8 cellular contexts compared by ENCODE assay signal in genomic region chr19:55526216-55527196, GRCh38. TPM values are rescaled to one million over a fixed set of nuclear protein-coding genes. Genes with fewer than 3 reads are reported as not detected.
A peak's percentile ranks its signal among the peaks of the same experiment; 100 is the strongest.
DNase-seq lines count a peak whose midpoint lies in the region; ATAC-seq and TF ChIP-seq lines count a peak whose summit lies in the region.

No MANE protein-coding gene starts in this region.

- H3K4me3 ChIP-seq in fibroblast of mammary gland (ENCODE audit: control insufficient read depth, low read depth, low read length) (no peak overlapping the region), psoas muscle (no peak overlapping the region)

- H3K79me2 ChIP-seq in H9 (ENCODE audit: insufficient read depth, low read length) = no peaks in the 10 kb centered on the region

- no peak overlapping the region for H3K23ac ChIP-seq in H9 (ENCODE audit: insufficient read length, low read depth, low read length)

- no peak overlapping the region for H3K56ac ChIP-seq in H9 (ENCODE audit: insufficient read length, low read depth, low read length)

- H3K4ac ChIP-seq in H9 (ENCODE audit: low read depth, low read length) = no peak overlapping the region

- H3K4me1 Mint-ChIP-seq in H9 = no peaks in the 10 kb centered on the region; a peak in 1 of 4 replicates
- H3K4me1 Mint-ChIP-seq in osteocyte (ENCODE audit: unreplicated experiment) = peaks cover 5% of the 10 kb centered on the region

- H3K4me1 ChIP-seq in psoas muscle (peaks cover 14% of the 10 kb centered on the region), H9 (ENCODE audit: insufficient read depth, low read length) (no peaks in the 10 kb centered on the region; the same call in 1 of the 2 replicates)

- no peak overlapping the region for H2AFZ ChIP-seq in H9 (ENCODE audit: low read length)

- H2BK15ac ChIP-seq in H9 (ENCODE audit: low read depth, low read length) = no peak overlapping the region

- H3K36me3 ChIP-seq in psoas muscle (ENCODE audit: insufficient read depth in 1 of 2, low read depth in 1 of 2) = no peaks in the 10 kb centered on the region

- H3K4me3 Mint-ChIP-seq in H9 = no peak overlapping the region
- H3K4me3 Mint-ChIP-seq in osteocyte (ENCODE audit: unreplicated experiment) = no peak overlapping the region

- H3K27ac ChIP-seq in psoas muscle = peak overlapping the region; percentile 68
- no peak overlapping the region for H3K27ac ChIP-seq in H9 (ENCODE audit: insufficient read length, low read depth, low read length)

- H3K36me3 Mint-ChIP-seq in H9 (ENCODE audit: insufficient read depth in 1 of 3, low read depth in 3 of 3) (no peaks in the 10 kb centered on the region), osteocyte (ENCODE audit: unreplicated experiment) (no peaks in the 10 kb centered on the region)

- 20 to 27% (median 21%) methylated on average over 32 to 35 of the region's 35 CpGs for WGBS in psoas muscle, 3 donors
- no CpG with 5 or more reads among the region's 35 CpGs for WGBS in H9 (ENCODE audit: extremely low coverage, insufficient read length, low lambda C conversion rate)

- no peaks in the 10 kb centered on the region for H3K79me1 ChIP-seq in H9 (ENCODE audit: insufficient read depth, low read depth, low read length, poor library complexity, severe bottlenecking)

- intact Hi-C loops in psoas muscle (cut with DNase I) = loop anchor here in 1 of 2 donors (2.0 kb wide), 1 partner anchor 16 kb away; no protein-coding TSS in a partner anchor

- H4K20me1 ChIP-seq in H9 (ENCODE audit: control insufficient read depth, insufficient read depth, insufficient read length) = no peaks in the 10 kb centered on the region

- no peak overlapping the region for H4K8ac ChIP-seq in H9 (replicated peaks; ENCODE audit: insufficient read length, low read depth, low read length)

- H2AK5ac ChIP-seq in H9 (ENCODE audit: insufficient read length, low read length) = no peak overlapping the region

- H3K27me3 ChIP-seq in psoas muscle (ENCODE audit: insufficient read depth in 3 of 3, low read length in 2 of 3) (no peaks in the 10 kb centered on the region), H9 (ENCODE audit: insufficient read depth, low read length) (no peaks in the 10 kb centered on the region)

- no peak for TF ChIP-seq CTCF in fibroblast of mammary gland (conservative IDR thresholded peaks at IDR 0.05; ENCODE audit: control insufficient read depth, insufficient read depth, low read depth, low read length)
- TF ChIP-seq CTCF in psoas muscle (IDR thresholded peaks at IDR 0.05) = no peak
- no peak for TF ChIP-seq CTCF in H9 (conservative IDR thresholded peaks at IDR 0.05)
- TF ChIP-seq CTCF in osteocyte (IDR thresholded peaks at IDR 0.05) = no peak

- H3K4me2 ChIP-seq in H9 (ENCODE audit: insufficient read depth, insufficient read length, low read length) = no peak overlapping the region

- no peak overlapping the region for H3K27ac Mint-ChIP-seq in H9
- H3K27ac Mint-ChIP-seq in osteocyte (ENCODE audit: unreplicated experiment) = no peak overlapping the region

- H2BK20ac ChIP-seq in H9 (ENCODE audit: low read depth, low read length, poor library complexity, severe bottlenecking) = no peak overlapping the region

- no peak overlapping the region for H4K91ac ChIP-seq in H9 (ENCODE audit: insufficient read length, low read depth, low read length)

- no peak overlapping the region for H3K14ac ChIP-seq in H9 (ENCODE audit: insufficient read depth, low read length)

- no peak overlapping the region for H2BK5ac ChIP-seq in H9 (ENCODE audit: insufficient read length, low read length)

- no peak overlapping the region for H3K18ac ChIP-seq in H9 (ENCODE audit: insufficient read length, low read depth, low read length)

- peaks cover 4% of the 10 kb centered on the region; the same call in 1 of the 2 replicates for H3K27me3 Mint-ChIP-seq in H9 (ENCODE audit: low read depth)
- H3K27me3 Mint-ChIP-seq in osteocyte (ENCODE audit: unreplicated experiment) = no peaks in the 10 kb centered on the region

- no peak overlapping the region for H2BK120ac ChIP-seq in H9 (ENCODE audit: low read depth, low read length, poor library complexity, severe bottlenecking)

- H3K23me2 ChIP-seq in H9 (ENCODE audit: insufficient read length, low read depth, low read length, poor library complexity, severe bottlenecking) = no peaks in the 10 kb centered on the region

- no peak overlapping the region for H3T11ph ChIP-seq in H9 (ENCODE audit: low read length)

- H2BK12ac ChIP-seq in H9 (ENCODE audit: insufficient read length, low read depth, low read length) = no peak overlapping the region

- no peak overlapping the region for H4K5ac ChIP-seq in H9 (ENCODE audit: insufficient read length, low read depth, low read length)

- DNase-seq in HT-29 (ENCODE audit: low spot score) (peak; percentile 75), NCI-H774 (lab: John Stamatoyannopoulos, UW) (peak; percentile 77), fibroblast of mammary gland (ENCODE audit: low read depth) (peak; percentile 87), psoas muscle (peak; percentile 78 to 93), H9 (no peak), osteocyte (ENCODE audit: extremely low spot score, unreplicated experiment) (no peak)

- H3K9me3 ChIP-seq in psoas muscle (no peaks in the 10 kb centered on the region), H9 (ENCODE audit: control insufficient read depth, low read depth, low read length) (no peaks in the 10 kb centered on the region)

- no peaks in the 10 kb centered on the region for H3K9me3 Mint-ChIP-seq in H9
- H3K9me3 Mint-ChIP-seq in osteocyte (ENCODE audit: unreplicated experiment) = no peaks in the 10 kb centered on the region

- no peak overlapping the region for H3K9ac ChIP-seq in H9 (ENCODE audit: extremely low read depth, insufficient read length, low read length)

- ATAC-seq in psoas muscle (peak; percentile 74 to 81 (median 78)), HG03045 (IDR thresholded peaks at IDR 0.05; ENCODE audit: unreplicated experiment) (no peak), GM21381 (IDR thresholded peaks at IDR 0.05; ENCODE audit: unreplicated experiment) (no peak)

RNA-seq across cellular contexts. Expression of gene SBK2, which starts 10.4 kb away (rescaled TPM):
- total RNA-seq in HT-29 (2014; rRNA removed; shearing (Covaris generic)) = not detected in 2 replicates
- total RNA-seq in psoas muscle = 10 to 100 TPM in 1 of 4 donors, 1 to 10 TPM in 2, under 1 TPM in 1; 0.59 to 13.4 (median 3.7) TPM
- polyA plus RNA-seq in psoas muscle = 1 to 10 TPM in 1 of 3 donors, under 1 TPM in 2; 0.14 to 1.1 (median 0.91) TPM
- 2.5 and 2.8 TPM in 2 replicates for total RNA-seq in H9 (2021)
- not detected in 2 replicates for total RNA-seq in osteocyte

RNA-seq across cellular contexts. Expression of gene SBK3, which starts 18.8 kb away (rescaled TPM):
- 0.16 and 0.53 TPM in 2 replicates for total RNA-seq in HT-29 (2014; rRNA removed; shearing (Covaris generic))
- total RNA-seq in psoas muscle = 10 to 100 TPM in 2 of 4 donors, 1 to 10 TPM in 1, under 1 TPM in 1; 0.79 to 30.8 (median 7.6) TPM
- 10 to 100 TPM in 1 of 3 donors, 1 to 10 TPM in 2; 5.4 to 10.6 (median 7.9) TPM for polyA plus RNA-seq in psoas muscle
- total RNA-seq in H9 (2021) = 0.48 and 0.70 TPM in 2 replicates
- not detected in 2 replicates for total RNA-seq in osteocyte

RNA-seq across cellular contexts. Expression of gene SSC5D, which starts 38.3 kb away (rescaled TPM):
- 0.18 TPM in 1 of 2 replicates, not detected in the other for total RNA-seq in HT-29 (2014; rRNA removed; shearing (Covaris generic))
- total RNA-seq in psoas muscle = 1 to 10 TPM; 1.2 to 4.6 (median 1.9) TPM
- polyA plus RNA-seq in psoas muscle = under 1 TPM; 0.11 to 0.35 (median 0.16) TPM
- total RNA-seq in H9 (2021) = 2.5 and 3.2 TPM in 2 replicates
- total RNA-seq in osteocyte = 21.5 and 22.1 TPM in 2 replicates

RNA-seq across cellular contexts. Expression of gene NAT14, which starts 41.5 kb away (rescaled TPM):
- 28.9 and 34.9 TPM in 2 replicates for total RNA-seq in HT-29 (2014; rRNA removed; shearing (Covaris generic))
- 1 to 10 TPM; 2.6 to 6.3 (median 4.5) TPM for total RNA-seq in psoas muscle
- polyA plus RNA-seq in psoas muscle = 1 to 10 TPM; 2.0 to 4.2 (median 3.6) TPM
- total RNA-seq in H9 (2021) = 48.7 and 51.2 TPM in 2 replicates
- total RNA-seq in osteocyte = 54.2 and 58.2 TPM in 2 replicates

RNA-seq across cellular contexts. Expression of gene ZNF628, which starts 50.1 kb away (rescaled TPM):
- 29.9 TPM in 2 replicates for total RNA-seq in HT-29 (2014; rRNA removed; shearing (Covaris generic))
- total RNA-seq in psoas muscle (10 to 100 TPM in 2 of 4 donors, 1 to 10 TPM in 2; 5.9 to 14.3 (median 11.5) TPM), H9 (2021) (16.5 and 16.6 TPM in 2 replicates), osteocyte (10.4 and 11.6 TPM in 2 replicates)
- 10 to 100 TPM; 11.8 to 12.4 (median 12.2) TPM for polyA plus RNA-seq in psoas muscle

Comparison
In these comparisons a context has a peak if more than half of its experiments do, and no peak if none do; other contexts are left out.
1. DNase-seq: peak in HT-29 (single experiment), NCI-H774 (single experiment), fibroblast of mammary gland (single experiment) and psoas muscle (2 of 2); none in H9 (single experiment) and osteocyte (single experiment).
2. ATAC-seq: peak in psoas muscle (4 of 4); none in HG03045 (single experiment) and GM21381 (single experiment).